Comparison of ENCODE assay signal across 26 cellular contexts in genomic region chr10:37965006-37965405, GRCh38. TPM values are rescaled to one million over a fixed set of nuclear protein-coding genes. Genes with fewer than 3 reads are reported as not detected.
DNase-seq lines count a peak whose midpoint lies in the region; ATAC-seq, FAIRE-seq and TF ChIP-seq lines count a peak whose summit lies in the region.
"Had no signal": no experiment of that assay in that cellular context is flagged by ENCODE, and none has a peak within 500 bp of the region (broad histone marks: within the 10 kb centered on the region; RNA-seq: fewer than 3 reads in every experiment).

No MANE protein-coding gene starts in this region.

- no peak overlapping the region for H3K27ac ChIP-seq in OCI-LY7 (ENCODE audit: low read depth, low read length, poor library complexity, severe bottlenecking)
- no peak overlapping the region for H3K27ac ChIP-seq in K562 (ENCODE audit: extremely low read depth, low read depth, low read length)
- no peak overlapping the region for H3K27ac ChIP-seq in naive thymus-derived CD4-positive, alpha-beta T cell (ENCODE audit: low read depth, low read length)
- H3K27ac ChIP-seq: BLaER1 had no signal

- H3K9ac ChIP-seq in K562 (ENCODE audit: insufficient read depth in 1 of 2, low read depth in 2 of 2, low read length in 2 of 2) = no peak overlapping the region
- H3K9ac ChIP-seq: BLaER1 had no signal

- H3K4me3 ChIP-seq in OCI-LY7 (ENCODE audit: low read depth, low read length, poor library complexity, severe bottlenecking) = no peak overlapping the region
- no peak overlapping the region for H3K4me3 ChIP-seq in K562
- no peak overlapping the region for H3K4me3 ChIP-seq in naive thymus-derived CD4-positive, alpha-beta T cell (ENCODE audit: low read length)
- H3K4me3 ChIP-seq: BLaER1 had no signal

- peaks cover 2% of the 10 kb centered on the region for H3K36me3 ChIP-seq in OCI-LY7 (ENCODE audit: insufficient read depth, low read length)
- no peaks in the 10 kb centered on the region for H3K36me3 ChIP-seq in K562 (ENCODE audit: control insufficient read depth, insufficient read depth, low read length)
- peaks cover 0 to 48% (median 4%) of the 10 kb centered on the region in 3 experiments for H3K36me3 ChIP-seq in naive thymus-derived CD4-positive, alpha-beta T cell (ENCODE audit: control insufficient read depth in 2 of 3, insufficient read depth in 3 of 3, low read length in 3 of 3)
- H3K36me3 ChIP-seq: BE2C had no signal

- H3K4me1 ChIP-seq in OCI-LY7 (ENCODE audit: insufficient read depth, low read length, poor library complexity, severe bottlenecking) = no peaks in the 10 kb centered on the region
- no peaks in the 10 kb centered on the region for H3K4me1 ChIP-seq in K562 (replicated peaks in 1 of 2; ENCODE audit: control insufficient read depth in 2 of 2, insufficient read depth in 2 of 2, low read length in 2 of 2)
- H3K4me1 ChIP-seq in naive thymus-derived CD4-positive, alpha-beta T cell (ENCODE audit: control insufficient read depth in 2 of 2, insufficient read depth in 2 of 2, low read length in 2 of 2) = no peaks in the 10 kb centered on the region
- H3K4me1 ChIP-seq: BE2C, BLaER1 had no signal

- H3K4me2 ChIP-seq in OCI-LY7 (ENCODE audit: low read length) (no peak overlapping the region), K562 (ENCODE audit: insufficient read depth, low read length) (no peak overlapping the region)
- H3K4me2 ChIP-seq: BLaER1 had no signal

- TF ChIP-seq POLR2A in K562 (conservative IDR thresholded peaks at IDR 0.05) = no peak

- no peak for FAIRE-seq in K562 (lab: Jason Lieb, UNC)
- FAIRE-seq: A204.1, G401.6, GM12892, GM18507 had no signal

- TF ChIP-seq CTCF in OCI-LY7 (conservative IDR thresholded peaks at IDR 0.05; ENCODE audit: low read length) = no peak
- no peak for TF ChIP-seq CTCF in K562 (IDR thresholded peaks at IDR 0.05 in 2 of 3, conservative IDR thresholded peaks at IDR 0.05 in 1 of 3; ENCODE audit: insufficient read depth in 2 of 3, low read depth in 1 of 3, low read length in 3 of 3)

- H3K79me2 ChIP-seq in OCI-LY7 (ENCODE audit: insufficient read depth, low read depth, low read length) = no peaks in the 10 kb centered on the region
- no peaks in the 10 kb centered on the region for H3K79me2 ChIP-seq in K562 (ENCODE audit: control insufficient read depth, insufficient read depth, low read length)

- no peak overlapping the region for H3K4me3 Mint-ChIP-seq in naive thymus-derived CD4-positive, alpha-beta T cell
- H3K4me3 Mint-ChIP-seq: CD14-positive monocyte; CD4-positive, alpha-beta memory T cell; CD4-positive, CD25-positive, alpha-beta regulatory T cell; CD8-positive, alpha-beta memory T cell had no signal

- H3K27me3 ChIP-seq in K562 (ENCODE audit: control insufficient read depth in 2 of 2, insufficient read depth in 2 of 2, low read length in 2 of 2) = no peaks in the 10 kb centered on the region
- no peaks in the 10 kb centered on the region for H3K27me3 ChIP-seq in naive thymus-derived CD4-positive, alpha-beta T cell (ENCODE audit: control insufficient read depth in 2 of 2, insufficient read depth in 2 of 2, low read length in 2 of 2)
- H3K27me3 ChIP-seq: BE2C, BLaER1 had no signal

- no peak overlapping the region for H3K27ac Mint-ChIP-seq in naive thymus-derived CD4-positive, alpha-beta T cell
- H3K27ac Mint-ChIP-seq: CD14-positive monocyte; CD4-positive, alpha-beta memory T cell; CD4-positive, CD25-positive, alpha-beta regulatory T cell; CD8-positive, alpha-beta memory T cell had no signal

- no peaks in the 10 kb centered on the region for H3K9me1 ChIP-seq in K562 (ENCODE audit: control insufficient read depth, insufficient read depth, low read length)

- in situ Hi-C loops in K562 (cut with MboI) = no loop called here

- H2AFZ ChIP-seq in OCI-LY7 (ENCODE audit: low read length) (no peak overlapping the region), K562 (ENCODE audit: low read depth, low read length) (no peak overlapping the region)

- CTCF ChIA-PET in OCI-LY7 (lab: Charles Lee; ENCODE audit: unreplicated experiment) = no interaction called here
- CTCF ChIA-PET in K562 (lab: Yijun Ruan, JAX; ENCODE audit: low intra/inter-chr PET ratio) = no interaction called here
- CTCF ChIA-PET in naive thymus-derived CD4-positive, alpha-beta T cell (lab: Charles Lee) = no interaction called here

- DNase-seq in LHCN-M2 (ENCODE audit: low read depth) (peak; percentile 3), OCI-LY7 (ENCODE audit: low spot score) (peak; percentile 7), K562 (ENCODE audit: extremely low read depth in 1 of 4, low spot score in 3 of 4) (no peak), anterior cingulate cortex (lab: John Stamatoyannopoulos, UW) (no peak), NCI-H2081 (lab: John Stamatoyannopoulos, UW) (no peak)
- DNase-seq in naive thymus-derived CD4-positive, alpha-beta T cell = no peak
- DNase-seq: 8988T; ACHN; BE2C; C1 segment of cervical spinal cord; CD4-positive, alpha-beta memory T cell; CD4-positive, CD25-positive, alpha-beta regulatory T cell; CD8-positive, alpha-beta memory T cell; COR-L47; DMS 273 treated with DMSO at 0.1 percent for 48 hours; DMS153; DMS53; DMS79; GF-D8 had no signal

- peaks cover 0 to 50% (median 24%) of the 10 kb centered on the region in 11 donors for H3K9me3 Mint-ChIP-seq in naive thymus-derived CD4-positive, alpha-beta T cell

- H3K36me3 Mint-ChIP-seq in naive thymus-derived CD4-positive, alpha-beta T cell = peaks cover 26 to 79% (median 66%) of the 10 kb centered on the region in 5 donors

- no peak for TF ChIP-seq RAD21 in K562 (CRISPR knock-in tag; conservative IDR thresholded peaks at IDR 0.05 in 1 of 2, IDR thresholded peaks at IDR 0.05 in 1 of 2)

- H4K20me1 ChIP-seq in OCI-LY7 (ENCODE audit: insufficient read depth, low read length) (no peaks in the 10 kb centered on the region), K562 (replicated peaks; ENCODE audit: control insufficient read depth, insufficient read depth, low read length) (no peaks in the 10 kb centered on the region)
- H4K20me1 ChIP-seq: BLaER1 had no signal

- ATAC-seq in K562 (no peak), HG02884 (IDR thresholded peaks at IDR 0.05; ENCODE audit: unreplicated experiment) (no peak)
- no peak for ATAC-seq in naive thymus-derived CD4-positive, alpha-beta T cell

- no peaks in the 10 kb centered on the region for H3K27me3 Mint-ChIP-seq in naive thymus-derived CD4-positive, alpha-beta T cell
- H3K27me3 Mint-ChIP-seq: CD4-positive, alpha-beta memory T cell; CD4-positive, CD25-positive, alpha-beta regulatory T cell; CD8-positive, alpha-beta memory T cell had no signal

- H3K9me2 ChIP-seq in OCI-LY7 (ENCODE audit: insufficient read depth, low read length) = no peaks in the 10 kb centered on the region

- no TSS peak for BruUV-seq in OCI-LY7 (replicated peaks; lab: Mats Ljungman, UMichigan)
- no TSS peak for BruUV-seq in K562 (replicated peaks; lab: Mats Ljungman, UMichigan)

- H3K4me1 Mint-ChIP-seq in naive thymus-derived CD4-positive, alpha-beta T cell = peaks cover 0 to 6% (median 0%) of the 10 kb centered on the region in 7 donors
- H3K4me1 Mint-ChIP-seq: CD14-positive monocyte; CD4-positive, alpha-beta memory T cell; CD8-positive, alpha-beta memory T cell had no signal

- TF ChIP-seq EP300 in K562 (IDR thresholded peaks at IDR 0.05; ENCODE audit: low read length) = no peak

- intact Hi-C loops in OCI-LY7 (cut with micrococcal nuclease; ENCODE audit: unreplicated experiment) (no loop called here), K562 (cut with micrococcal nuclease) (no loop called here)
- intact Hi-C loops in naive thymus-derived CD4-positive, alpha-beta T cell (cut with micrococcal nuclease) = no loop called here

- H3K9me3 ChIP-seq in OCI-LY7 (ENCODE audit: low read length) (peaks cover 32% of the 10 kb centered on the region; the same call in 1 of the 2 replicates), K562 (replicated peaks; ENCODE audit: control insufficient read depth, insufficient read depth, low read depth, low read length) (no peaks in the 10 kb centered on the region; the same call in 1 of the 2 replicates)
- H3K9me3 ChIP-seq in naive thymus-derived CD4-positive, alpha-beta T cell (ENCODE audit: control insufficient read depth in 2 of 3, low read length in 3 of 3) = peaks cover 0 to 23% (median 3%) of the 10 kb centered on the region in 3 experiments
- H3K9me3 ChIP-seq: BE2C had no signal

- POLR2A ChIA-PET in OCI-LY7 (lab: Charles Lee) (interaction anchor here (1.1 kb wide), 1 partner anchor 129 kb away, joined by 3 read pairs; the partner anchor contains the start of gene ZNF37A), K562 (lab: Yijun Ruan, JAX) (no interaction called here)
- POLR2A ChIA-PET in naive thymus-derived CD4-positive, alpha-beta T cell (lab: Charles Lee) = interaction anchor here (2.5 kb wide), 1 partner anchor 11 kb away, joined by 10 read pairs; the partner anchor contains the start of gene ZNF25

RNA-seq across cellular contexts. Expression of gene ZNF25, which starts 11.4 kb away (rescaled TPM):
- total RNA-seq in LHCN-M2 (2014; rRNA removed) (9.6 TPM in 2 replicates), OCI-LY7 (2022) (3.2 and 3.8 TPM in 2 replicates), K562 (2014; rRNA removed) (0.68 and 0.98 TPM in 2 replicates), K562 (2014; rRNA removed; fragmentation: Illumina TruSeq; extraction: Trizol) (2.3 and 3.0 TPM in 2 replicates), K562 (2015; rRNA removed; fragmentation: Illumina TruSeq; extraction: Trizol) (1.9 and 2.1 TPM in 2 replicates), K562 (2021) (1.2 and 1.6 TPM in 2 replicates)
- 2.4 TPM for polyA plus RNA-seq in LHCN-M2 (2012)
- 2.2 and 2.4 TPM in 2 replicates for total RNA-seq in OCI-LY7 (2014; rRNA removed; shearing (Covaris generic))
- total RNA-seq in K562 (2011; cell fraction: chromatin; rRNA removed; ENCODE audit: low replicate concordance) = 0.74 and 3.3 TPM in 2 replicates
- total RNA-seq in K562 (2011; cell fraction: nucleolus; rRNA removed) = 0.67 and 1.2 TPM in 2 replicates
- 1.8 and 2.8 TPM in 2 replicates for total RNA-seq in K562 (2011; cell fraction: nucleoplasm; rRNA removed)
- polyA plus RNA-seq in K562 (2011; rRNA removed) (2.2 and 2.4 TPM in 2 replicates), K562 (2014; fragmentation: Illumina TruSeq; extraction: Trizol) (1.5 and 1.9 TPM in 2 replicates), K562 (2014; fragmentation: Nextera tagmentation; extraction: Ambion mirVana) (1 to 10 TPM in 1 of 2 experiments, under 1 TPM in 1; 0.62 to 1.1 TPM), K562 (2014; rRNA removed) (1.00 and 1.3 TPM in 2 replicates)
- 0.33 and 0.80 TPM in 2 replicates for polyA plus RNA-seq in K562 (2011; cell fraction: cytosol; rRNA removed)
- polyA plus RNA-seq in K562 (2011; cell fraction: nucleus; rRNA removed) = 2.1 and 3.7 TPM in 2 replicates
- 0.89 and 1.2 TPM in 2 replicates for polyA plus RNA-seq in K562 (2012)
- 1.8 and 3.3 TPM in 2 replicates for polyA minus RNA-seq in K562 (2011; rRNA and poly(A)+ RNA removed)
- 0.86 and 1.8 TPM in 2 replicates for polyA minus RNA-seq in K562 (2011; cell fraction: cytosol; rRNA and poly(A)+ RNA removed)
- 0.67 and 1.3 TPM in 2 replicates for polyA minus RNA-seq in K562 (2011; cell fraction: nucleus; rRNA and poly(A)+ RNA removed)
- 10 to 100 TPM in 3 of 5 experiments, 1 to 10 TPM in 2; 7.0 to 13.9 (median 10.1) TPM for total RNA-seq in naive thymus-derived CD4-positive, alpha-beta T cell
- 1 to 10 TPM; 4.3 to 4.7 TPM for polyA plus RNA-seq in naive thymus-derived CD4-positive, alpha-beta T cell

RNA-seq across cellular contexts. Expression of gene ZNF33A, which starts 45.5 kb away (rescaled TPM):
- total RNA-seq in LHCN-M2 (2014; rRNA removed) = 10.8 and 12.6 TPM in 2 replicates
- 5.8 TPM for polyA plus RNA-seq in LHCN-M2 (2012)
- 31.2 and 39.8 TPM in 2 replicates for total RNA-seq in OCI-LY7 (2014; rRNA removed; shearing (Covaris generic))
- 40.1 and 40.2 TPM in 2 replicates for total RNA-seq in OCI-LY7 (2022)
- total RNA-seq in K562 (2011; cell fraction: chromatin; rRNA removed; ENCODE audit: low replicate concordance) = 22.5 and 36.3 TPM in 2 replicates
- total RNA-seq in K562 (2011; cell fraction: nucleolus; rRNA removed) = 10.8 and 13.6 TPM in 2 replicates
- 32.3 and 55.7 TPM in 2 replicates for total RNA-seq in K562 (2011; cell fraction: nucleoplasm; rRNA removed)
- 8.1 and 12.7 TPM in 2 replicates for total RNA-seq in K562 (2014; rRNA removed)
- 27.5 and 30.3 TPM in 2 replicates for total RNA-seq in K562 (2014; rRNA removed; fragmentation: Illumina TruSeq; extraction: Trizol)
- 20.1 and 23.2 TPM in 2 replicates for total RNA-seq in K562 (2015; rRNA removed; fragmentation: Illumina TruSeq; extraction: Trizol)
- total RNA-seq in K562 (2021) = 15.0 and 16.4 TPM in 2 replicates
- 16.4 and 19.0 TPM in 2 replicates for polyA plus RNA-seq in K562 (2011; rRNA removed)
- polyA plus RNA-seq in K562 (2011; cell fraction: cytosol; rRNA removed) = 3.0 and 10.5 TPM in 2 replicates
- 7.6 and 15.5 TPM in 2 replicates for polyA plus RNA-seq in K562 (2011; cell fraction: nucleus; rRNA removed)
- polyA plus RNA-seq in K562 (2012) = 10.8 and 11.6 TPM in 2 replicates
- polyA plus RNA-seq in K562 (2014; fragmentation: Illumina TruSeq; extraction: Trizol) = 17.1 and 17.6 TPM in 2 replicates
- 10 to 100 TPM; 12.7 TPM for polyA plus RNA-seq in K562 (2014; fragmentation: Nextera tagmentation; extraction: Ambion mirVana)
- 11.7 and 12.6 TPM in 2 replicates for polyA plus RNA-seq in K562 (2014; rRNA removed)
- 26.6 and 42.6 TPM in 2 replicates for polyA minus RNA-seq in K562 (2011; rRNA and poly(A)+ RNA removed)
- polyA minus RNA-seq in K562 (2011; cell fraction: cytosol; rRNA and poly(A)+ RNA removed) = 4.9 and 8.2 TPM in 2 replicates
- 13.9 and 20.9 TPM in 2 replicates for polyA minus RNA-seq in K562 (2011; cell fraction: nucleus; rRNA and poly(A)+ RNA removed)
- 10 to 100 TPM; 36.5 to 74.2 (median 46.3) TPM for total RNA-seq in naive thymus-derived CD4-positive, alpha-beta T cell
- 10 to 100 TPM; 14.6 to 21.3 TPM for polyA plus RNA-seq in naive thymus-derived CD4-positive, alpha-beta T cell

Comparison
In these comparisons a context has a peak if more than half of its experiments do, and no peak if none do; other contexts are left out.
1. DNase-seq: peak in LHCN-M2 (single experiment) and OCI-LY7 (single experiment); none in K562 (0 of 4), anterior cingulate cortex (0 of 58), NCI-H2081 (0 of 2) and naive thymus-derived CD4-positive, alpha-beta T cell (0 of 9).